3 cellular contexts compared by ENCODE assay signal in the genomic region with DNA sequence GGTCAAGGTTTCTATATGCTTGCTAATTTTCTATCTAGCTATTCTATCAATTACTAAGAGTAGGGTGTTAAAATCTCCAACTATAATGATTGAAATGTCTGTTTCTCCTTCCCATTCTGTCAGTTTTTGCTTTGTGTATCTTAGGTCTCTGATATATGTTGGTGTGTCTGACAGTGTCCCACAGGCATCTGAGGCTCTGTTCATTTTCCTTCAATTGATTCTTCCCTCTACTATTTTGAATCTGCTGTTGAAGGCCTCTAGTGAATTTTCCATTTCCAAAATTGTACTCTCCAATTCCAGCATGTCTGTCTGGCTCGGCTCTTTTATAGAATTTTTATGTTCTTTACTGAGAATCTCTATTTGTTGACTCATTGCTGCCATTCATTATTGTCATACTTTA.
TF ChIP-seq lines count a peak whose summit lies in the region.

No MANE protein-coding gene starts in this region.

TF ChIP-seq in HepG2, 621 proteins besides CTCF, POLR2A, EP300 and RAD21:
- TF ChIP-seq ZNF160 (CRISPR knock-in tag; IDR thresholded peaks at IDR 0.05), result peak; percentile 100
- no peak for TF ChIP-seq AGO1 (IDR thresholded peaks at IDR 0.05; ENCODE audit: low read depth, low read length, poor library complexity, severe bottlenecking)
- TF ChIP-seq DPF2 (CRISPR knock-in tag; IDR thresholded peaks at IDR 0.05; ENCODE audit: borderline replicate concordance, low read depth), result no peak

TF ChIP-seq in HCT116, 20 proteins besides CTCF, POLR2A, EP300 and RAD21:
- no peak for TF ChIP-seq EZH2 (IDR thresholded peaks at IDR 0.05)
- TF ChIP-seq TCF7L2 (IDR thresholded peaks at IDR 0.05; ENCODE audit: borderline replicate concordance, extremely low read depth, insufficient read depth, insufficient read length), result no peak
- TF ChIP-seq, protein P1, sequence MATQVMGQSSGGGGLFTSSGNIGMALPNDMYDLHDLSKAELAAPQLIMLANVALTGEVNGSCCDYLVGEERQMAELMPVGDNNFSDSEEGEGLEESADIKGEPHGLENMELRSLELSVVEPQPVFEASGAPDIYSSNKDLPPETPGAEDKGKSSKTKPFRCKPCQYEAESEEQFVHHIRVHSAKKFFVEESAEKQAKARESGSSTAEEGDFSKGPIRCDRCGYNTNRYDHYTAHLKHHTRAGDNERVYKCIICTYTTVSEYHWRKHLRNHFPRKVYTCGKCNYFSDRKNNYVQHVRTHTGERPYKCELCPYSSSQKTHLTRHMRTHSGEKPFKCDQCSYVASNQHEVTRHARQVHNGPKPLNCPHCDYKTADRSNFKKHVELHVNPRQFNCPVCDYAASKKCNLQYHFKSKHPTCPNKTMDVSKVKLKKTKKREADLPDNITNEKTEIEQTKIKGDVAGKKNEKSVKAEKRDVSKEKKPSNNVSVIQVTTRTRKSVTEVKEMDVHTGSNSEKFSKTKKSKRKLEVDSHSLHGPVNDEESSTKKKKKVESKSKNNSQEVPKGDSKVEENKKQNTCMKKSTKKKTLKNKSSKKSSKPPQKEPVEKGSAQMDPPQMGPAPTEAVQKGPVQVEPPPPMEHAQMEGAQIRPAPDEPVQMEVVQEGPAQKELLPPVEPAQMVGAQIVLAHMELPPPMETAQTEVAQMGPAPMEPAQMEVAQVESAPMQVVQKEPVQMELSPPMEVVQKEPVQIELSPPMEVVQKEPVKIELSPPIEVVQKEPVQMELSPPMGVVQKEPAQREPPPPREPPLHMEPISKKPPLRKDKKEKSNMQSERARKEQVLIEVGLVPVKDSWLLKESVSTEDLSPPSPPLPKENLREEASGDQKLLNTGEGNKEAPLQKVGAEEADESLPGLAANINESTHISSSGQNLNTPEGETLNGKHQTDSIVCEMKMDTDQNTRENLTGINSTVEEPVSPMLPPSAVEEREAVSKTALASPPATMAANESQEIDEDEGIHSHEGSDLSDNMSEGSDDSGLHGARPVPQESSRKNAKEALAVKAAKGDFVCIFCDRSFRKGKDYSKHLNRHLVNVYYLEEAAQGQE (IDR thresholded peaks at IDR 0.05; ENCODE audit: low read depth), result no peak
- TF ChIP-seq, protein P2, sequence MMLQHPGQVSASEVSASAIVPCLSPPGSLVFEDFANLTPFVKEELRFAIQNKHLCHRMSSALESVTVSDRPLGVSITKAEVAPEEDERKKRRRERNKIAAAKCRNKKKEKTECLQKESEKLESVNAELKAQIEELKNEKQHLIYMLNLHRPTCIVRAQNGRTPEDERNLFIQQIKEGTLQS (IDR thresholded peaks at IDR 0.05), result no peak
- 0 out of 2 replicates have a peak, but pooled peaks have one; percentile 45 for TF ChIP-seq CBX3 (IDR thresholded peaks at IDR 0.05; ENCODE audit: low read depth)
- TF ChIP-seq CEBPB (IDR thresholded peaks at IDR 0.05; ENCODE audit: low read depth), result no peak

TF ChIP-seq in K562, 482 proteins besides CTCF, POLR2A, EP300 and RAD21:
- TF ChIP-seq, protein P3, sequence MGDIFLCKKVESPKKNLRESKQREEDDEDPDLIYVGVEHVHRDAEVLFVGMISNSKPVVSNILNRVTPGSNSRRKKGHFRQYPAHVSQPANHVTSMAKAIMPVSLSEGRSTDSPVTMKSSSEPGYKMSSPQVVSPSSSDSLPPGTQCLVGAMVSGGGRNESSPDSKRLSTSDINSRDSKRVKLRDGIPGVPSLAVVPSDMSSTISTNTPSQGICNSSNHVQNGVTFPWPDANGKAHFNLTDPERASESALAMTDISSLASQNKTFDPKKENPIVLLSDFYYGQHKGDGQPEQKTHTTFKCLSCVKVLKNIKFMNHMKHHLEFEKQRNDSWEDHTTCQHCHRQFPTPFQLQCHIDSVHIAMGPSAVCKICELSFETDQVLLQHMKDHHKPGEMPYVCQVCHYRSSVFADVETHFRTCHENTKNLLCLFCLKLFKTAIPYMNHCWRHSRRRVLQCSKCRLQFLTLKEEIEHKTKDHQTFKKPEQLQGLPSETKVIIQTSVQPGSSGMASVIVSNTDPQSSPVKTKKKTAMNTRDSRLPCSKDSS (IDR thresholded peaks at IDR 0.05; ENCODE audit: low read depth, partially characterized antibody), result peak; percentile 68
- no peak for TF ChIP-seq ADNP (tag; IDR thresholded peaks at IDR 0.05)
- no peak for TF ChIP-seq RCOR1 (IDR thresholded peaks at IDR 0.05; ENCODE audit: borderline replicate concordance in 1 of 2, low read depth in 2 of 2, low read length in 2 of 2)
- TF ChIP-seq CBX5 (IDR thresholded peaks at IDR 0.05; ENCODE audit: borderline replicate concordance, low read depth), result peak; percentile 75; the same call in 1 of the 2 replicates
- TF ChIP-seq RNF2 (IDR thresholded peaks at IDR 0.05), result no peak
- TF ChIP-seq ZNF707 (CRISPR knock-in tag; conservative IDR thresholded peaks at IDR 0.05), result peak; percentile 81
- TF ChIP-seq HNRNPLL (IDR thresholded peaks at IDR 0.05; ENCODE audit: low read depth, low read length, poor library complexity, severe bottlenecking), result no peak
- TF ChIP-seq, protein P4, sequence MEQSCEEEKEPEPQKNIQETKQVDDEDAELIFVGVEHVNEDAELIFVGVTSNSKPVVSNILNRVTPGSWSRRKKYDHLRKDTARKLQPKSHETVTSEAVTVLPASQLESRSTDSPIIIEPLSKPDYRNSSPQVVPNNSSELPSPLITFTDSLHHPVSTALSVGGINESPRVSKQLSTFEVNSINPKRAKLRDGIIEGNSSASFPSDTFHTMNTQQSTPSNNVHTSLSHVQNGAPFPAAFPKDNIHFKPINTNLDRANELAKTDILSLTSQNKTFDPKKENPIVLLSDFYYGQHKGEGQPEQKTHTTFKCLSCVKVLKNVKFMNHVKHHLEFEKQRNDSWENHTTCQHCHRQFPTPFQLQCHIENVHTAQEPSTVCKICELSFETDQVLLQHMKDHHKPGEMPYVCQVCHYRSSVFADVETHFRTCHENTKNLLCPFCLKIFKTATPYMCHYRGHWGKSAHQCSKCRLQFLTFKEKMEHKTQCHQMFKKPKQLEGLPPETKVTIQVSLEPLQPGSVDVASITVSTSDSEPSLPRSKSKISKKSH (CRISPR knock-in tag; IDR thresholded peaks at IDR 0.05), result peak; percentile 73; the same call in 1 of the 2 replicates
- TF ChIP-seq CBX3 (IDR thresholded peaks at IDR 0.05; ENCODE audit: borderline replicate concordance in 1 of 2, low read length in 2 of 2), result peak in 1 of 2 experiments; percentile 96; a peak in 2 of 3 replicates
- TF ChIP-seq, protein P5, sequence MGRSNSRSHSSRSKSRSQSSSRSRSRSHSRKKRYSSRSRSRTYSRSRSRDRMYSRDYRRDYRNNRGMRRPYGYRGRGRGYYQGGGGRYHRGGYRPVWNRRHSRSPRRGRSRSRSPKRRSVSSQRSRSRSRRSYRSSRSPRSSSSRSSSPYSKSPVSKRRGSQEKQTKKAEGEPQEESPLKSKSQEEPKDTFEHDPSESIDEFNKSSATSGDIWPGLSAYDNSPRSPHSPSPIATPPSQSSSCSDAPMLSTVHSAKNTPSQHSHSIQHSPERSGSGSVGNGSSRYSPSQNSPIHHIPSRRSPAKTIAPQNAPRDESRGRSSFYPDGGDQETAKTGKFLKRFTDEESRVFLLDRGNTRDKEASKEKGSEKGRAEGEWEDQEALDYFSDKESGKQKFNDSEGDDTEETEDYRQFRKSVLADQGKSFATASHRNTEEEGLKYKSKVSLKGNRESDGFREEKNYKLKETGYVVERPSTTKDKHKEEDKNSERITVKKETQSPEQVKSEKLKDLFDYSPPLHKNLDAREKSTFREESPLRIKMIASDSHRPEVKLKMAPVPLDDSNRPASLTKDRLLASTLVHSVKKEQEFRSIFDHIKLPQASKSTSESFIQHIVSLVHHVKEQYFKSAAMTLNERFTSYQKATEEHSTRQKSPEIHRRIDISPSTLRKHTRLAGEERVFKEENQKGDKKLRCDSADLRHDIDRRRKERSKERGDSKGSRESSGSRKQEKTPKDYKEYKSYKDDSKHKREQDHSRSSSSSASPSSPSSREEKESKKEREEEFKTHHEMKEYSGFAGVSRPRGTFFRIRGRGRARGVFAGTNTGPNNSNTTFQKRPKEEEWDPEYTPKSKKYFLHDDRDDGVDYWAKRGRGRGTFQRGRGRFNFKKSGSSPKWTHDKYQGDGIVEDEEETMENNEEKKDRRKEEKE (IDR thresholded peaks at IDR 0.05; ENCODE audit: borderline replicate concordance in 1 of 2, control insufficient read depth in 1 of 2, low read depth in 2 of 2, low read length in 1 of 2), result no peak
- TF ChIP-seq TRIM28 (IDR thresholded peaks at IDR 0.05), result peak; percentile 96
- no peak for TF ChIP-seq ZBTB17 (CRISPR knock-in tag; IDR thresholded peaks at IDR 0.05)
- TF ChIP-seq ZNF785 (CRISPR knock-in tag; IDR thresholded peaks at IDR 0.05), result no peak
- TF ChIP-seq TRIM24 (IDR thresholded peaks at IDR 0.05), result peak in 1 of 2 experiments; percentile 55; a peak in 1 of 4 replicates
- peak; percentile 98 for TF ChIP-seq ZNF584 (CRISPR knock-in tag; IDR thresholded peaks at IDR 0.05; ENCODE audit: low read depth)
- no peak for TF ChIP-seq PHB (CRISPR knock-in tag; IDR thresholded peaks at IDR 0.05)
- 0 out of 2 replicates have a peak, but pooled peaks have one; percentile 26 for TF ChIP-seq ZEB2 (IDR thresholded peaks at IDR 0.05)
